28 cellular contexts compared by ENCODE assay signal in genomic region chr3:47860206-47860605, GRCh38.
"Had no signal": no experiment of that assay in that cellular context is flagged by ENCODE, and none has a peak within 500 bp of the region (broad histone marks: within the 10 kb centered on the region; RNA-seq: fewer than 3 reads in every experiment).

No MANE protein-coding gene starts in this region.

- H3K9me3 Mint-ChIP-seq: activated naive CD4-positive, alpha-beta T cell treated with anti-CD3 and anti-CD28 coated beads, Interleukin-2, amount 50 U/mL, for 72 hours; brain; endodermal cell; immature natural killer cell; neural crest cell; stimulated activated memory B cell treated with anti-CD40 and anti-IgM and Interleukin-4, amounts not matched to agents 10 μg/mL and 1 μg/mL and 100 μg/mL, for 72 hours had no signal

- H3K27me3 Mint-ChIP-seq: stimulated activated memory B cell treated with anti-CD40 and anti-IgM and Interleukin-4, amounts not matched to agents 10 μg/mL and 1 μg/mL and 100 μg/mL, for 72 hours had no signal

- H3K4me1 ChIP-seq: ascending aorta, parathyroid adenoma, right lobe of liver, stomach, thyroid gland had no signal

- H3K27me3 ChIP-seq: adrenal gland, ascending aorta, cardiac muscle cell, right lobe of liver, stomach, thyroid gland had no signal

- DNase-seq: activated CD4-positive, alpha-beta T cell treated with anti-CD3 and anti-CD28 coated beads for 4 hours; activated CD4-positive, alpha-beta T cell treated with anti-CD3 and anti-CD28 coated beads, Interleukin-2, amount 50 U/mL, for 4 hours; activated naive CD4-positive, alpha-beta T cell; activated T-cell treated with anti-CD3 and anti-CD28 coated beads, Interleukin-2, amount 50 U/mL, for 1 hour; adrenal gland; cortex of kidney; foreskin fibroblast; hypothalamus; immature natural killer cell; nucleus accumbens; right lobe of liver; small intestine; stimulated activated CD4-positive, alpha-beta T cell treated with anti-CD3 and anti-CD28 coated beads, Interleukin-4, amount 100 ng/mL, for 24 hours; stomach; T-helper 9 cell; thyroid gland had no signal

- H3K4me1 Mint-ChIP-seq: brain; immature natural killer cell; neural crest cell; stimulated activated memory B cell treated with anti-CD40 and anti-IgM and Interleukin-4, amounts not matched to agents 10 μg/mL and 1 μg/mL and 100 μg/mL, for 72 hours had no signal

- ATAC-seq: activated naive CD4-positive, alpha-beta T cell treated with anti-CD3 and anti-CD28 coated beads, Interleukin-2, amount 50 U/mL, for 72 hours; esophagus mucosa; left lobe of liver; right lobe of liver; stimulated activated memory B cell treated with anti-CD40 and anti-IgM and Interleukin-4, amounts not matched to agents 10 μg/mL and 1 μg/mL and 100 μg/mL, for 72 hours had no signal

- H3K4me3 ChIP-seq: adrenal gland, ascending aorta, cardiac muscle cell, lung, right lobe of liver, stomach, thyroid gland had no signal

- H3K27ac ChIP-seq: adrenal gland, ascending aorta, cardiac muscle cell, parathyroid adenoma, right lobe of liver, stomach, thyroid gland, VCaP had no signal

- H3K27ac Mint-ChIP-seq: activated naive CD4-positive, alpha-beta T cell treated with anti-CD3 and anti-CD28 coated beads, Interleukin-2, amount 50 U/mL, for 72 hours; endodermal cell; stimulated activated memory B cell treated with anti-CD40 and anti-IgM and Interleukin-4, amounts not matched to agents 10 μg/mL and 1 μg/mL and 100 μg/mL, for 72 hours had no signal

- H3K36me3 Mint-ChIP-seq: activated naive CD4-positive, alpha-beta T cell treated with anti-CD3 and anti-CD28 coated beads, Interleukin-2, amount 50 U/mL, for 72 hours had no signal

- H3K9me3 ChIP-seq: adrenal gland, ascending aorta, right lobe of liver, stomach, thyroid gland had no signal

- H3K4me3 Mint-ChIP-seq: brain; endodermal cell; immature natural killer cell; neural crest cell; stimulated activated memory B cell treated with anti-CD40 and anti-IgM and Interleukin-4, amounts not matched to agents 10 μg/mL and 1 μg/mL and 100 μg/mL, for 72 hours had no signal
